ENCODE assay signal across 8 cellular contexts in the genomic region with DNA sequence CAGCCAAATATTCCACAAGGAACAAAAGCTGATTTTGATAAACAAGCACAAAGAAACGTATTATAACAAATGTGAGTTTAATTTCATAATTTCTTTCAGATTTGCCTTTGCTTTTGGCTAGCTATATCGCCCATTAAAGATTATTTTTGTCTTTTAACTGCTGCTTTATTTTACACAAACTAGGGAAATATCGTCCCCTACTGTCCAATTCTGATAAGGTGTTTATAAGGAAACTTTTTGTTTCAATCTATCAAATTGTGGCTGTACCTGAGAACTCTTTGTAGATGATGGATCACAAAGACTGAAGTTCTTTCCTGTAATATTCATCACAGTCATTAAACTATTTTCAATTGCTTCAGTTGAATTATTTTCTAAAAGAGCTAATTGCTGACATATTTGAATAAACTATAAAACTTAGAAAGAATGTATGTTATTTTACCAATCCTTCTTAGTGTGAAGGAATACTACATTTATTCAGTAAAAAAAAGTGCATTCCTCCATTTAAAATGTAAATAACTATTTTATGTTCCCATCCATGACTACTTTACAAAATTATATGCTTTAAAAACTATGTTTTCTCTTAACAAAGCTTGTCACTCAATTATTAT.
DNase-seq lines count a peak whose midpoint lies in the region; ATAC-seq and TF ChIP-seq lines count a peak whose summit lies in the region.

No MANE protein-coding gene starts in this region.

- 19 to 22% (median 22%) methylated on average over 3 of the region's 3 CpGs for WGBS in adrenal gland, 4 donors
- WGBS in aorta, 2 donors: 18 to 19% methylated on average over 3 of the region's 3 CpGs

- peak; percentile 52 to 75 (median 68) for TF ChIP-seq CTCF in adrenal gland (IDR thresholded peaks at IDR 0.05)

- ATAC-seq in aorta (ENCODE audit: low FRiP score): no peak
- ATAC-seq in activated naive CD4-positive, alpha-beta T cell treated with anti-CD3 and anti-CD28 coated beads, Interleukin-2, amount 50 U/mL, for 72 hours: no peak

- no peak overlapping the region for H3K4me3 ChIP-seq in adrenal gland
- no peak overlapping the region for H3K4me3 ChIP-seq in aorta (ENCODE audit: low read length in 2 of 2)

- intact Hi-C loops in adrenal gland (cut with DNase I) (no loop called here), aorta (cut with DNase I) (no loop called here)

- H3K36me3 ChIP-seq in adrenal gland (replicated peaks in 1 of 2): no peaks in the 10 kb centered on the region
- no peaks in the 10 kb centered on the region for H3K36me3 ChIP-seq in aorta (ENCODE audit: control insufficient read depth in 1 of 2, insufficient read depth in 2 of 2, low read length in 1 of 2)

- H3K9me3 Mint-ChIP-seq in activated naive CD4-positive, alpha-beta T cell treated with anti-CD3 and anti-CD28 coated beads, Interleukin-2, amount 50 U/mL, for 72 hours: no peaks in the 10 kb centered on the region

- DNase-seq in ELR (ENCODE audit: low read depth): peak; percentile 22
- peak; percentile 42 for DNase-seq in NCI-H128 (lab: John Stamatoyannopoulos, UW; ENCODE audit: unreplicated experiment)
- DNase-seq in adrenal gland: no peak
- DNase-seq in medulla oblongata (ENCODE audit: extremely low spot score): peak; percentile 11
- DNase-seq in amygdala (lab: John Stamatoyannopoulos, UW): no peak
- DNase-seq in aorta: no peak
- no peak for DNase-seq in stimulated activated naive CD4-positive, alpha-beta T cell (lab: John Stamatoyannopoulos, UW)
- no peak for DNase-seq in activated naive CD4-positive, alpha-beta T cell treated with anti-CD3 and anti-CD28 coated beads, Interleukin-2, amount 50 U/mL, for 72 hours (ENCODE audit: low spot score in 2 of 2)

- H3K27ac Mint-ChIP-seq in activated naive CD4-positive, alpha-beta T cell treated with anti-CD3 and anti-CD28 coated beads, Interleukin-2, amount 50 U/mL, for 72 hours: no peak overlapping the region

- TF ChIP-seq POLR2A in adrenal gland (IDR thresholded peaks at IDR 0.05): no peak

- no peaks in the 10 kb centered on the region for H3K4me1 ChIP-seq in adrenal gland (replicated peaks in 1 of 2)
- H3K4me1 ChIP-seq in aorta (ENCODE audit: control insufficient read depth in 1 of 2, insufficient read depth in 2 of 2, low read length in 2 of 2): no peaks in the 10 kb centered on the region

- H3K9me3 ChIP-seq in adrenal gland (replicated peaks in 1 of 3) (no peaks in the 10 kb centered on the region), aorta (ENCODE audit: control insufficient read depth, low read length) (no peaks in the 10 kb centered on the region)

- H3K27ac ChIP-seq in adrenal gland (no peak overlapping the region), aorta (ENCODE audit: low read depth in 1 of 2, low read length in 2 of 2) (no peak overlapping the region)

- no peaks in the 10 kb centered on the region for H3K27me3 ChIP-seq in adrenal gland
- H3K27me3 ChIP-seq in aorta (ENCODE audit: control insufficient read depth in 1 of 2, insufficient read depth in 2 of 2, low read length in 1 of 2): no peaks in the 10 kb centered on the region

- H3K36me3 Mint-ChIP-seq in activated naive CD4-positive, alpha-beta T cell treated with anti-CD3 and anti-CD28 coated beads, Interleukin-2, amount 50 U/mL, for 72 hours: no peaks in the 10 kb centered on the region

Comparison
In these comparisons a context has a peak if more than half of its experiments do, and no peak if none do; other contexts are left out.
1. DNase-seq: peak in ELR (single experiment), NCI-H128 (single experiment) and medulla oblongata (single experiment); none in adrenal gland (0 of 7), amygdala (0 of 56), aorta (0 of 2), stimulated activated naive CD4-positive, alpha-beta T cell (0 of 6) and activated naive CD4-positive, alpha-beta T cell treated with anti-CD3 and anti-CD28 coated beads, Interleukin-2, amount 50 U/mL, for 72 hours (0 of 2).